ENCODE assay signal across 1 cellular context in the genomic region with DNA sequence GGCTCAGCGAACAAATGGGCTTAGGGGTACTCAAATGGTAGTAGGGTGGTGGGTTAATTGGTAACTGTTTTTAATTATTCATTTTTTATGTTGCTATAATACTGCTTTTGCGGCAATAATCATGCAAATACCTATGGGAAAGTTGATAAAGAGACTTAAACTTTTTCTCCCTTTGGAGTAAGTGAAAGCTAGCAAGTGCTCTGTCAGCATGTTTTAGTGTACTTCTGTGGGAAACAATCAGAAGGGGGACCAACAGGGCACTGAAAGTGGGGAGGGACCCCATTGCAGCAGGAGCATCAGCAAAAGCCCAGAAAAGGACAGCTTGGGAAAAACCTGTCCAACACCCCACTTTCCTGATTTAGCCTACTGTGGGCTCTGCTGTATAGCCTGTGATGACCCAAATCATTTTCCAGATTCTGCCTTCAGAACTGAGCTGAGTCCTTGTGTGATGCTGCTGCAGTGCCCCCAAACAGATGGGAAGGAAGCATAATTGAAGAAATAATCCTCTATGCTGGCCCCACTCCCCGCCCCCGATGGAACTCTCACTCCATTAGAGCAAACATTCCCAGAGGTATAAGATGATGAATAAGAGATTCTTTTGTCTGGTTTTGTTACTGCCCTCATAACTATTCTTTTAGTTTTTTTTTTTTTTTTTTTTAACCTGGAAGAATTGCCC.
TF ChIP-seq lines count a peak whose summit lies in the region.

No MANE protein-coding gene starts in this region.

TF ChIP-seq in WTC11, 78 proteins besides CTCF, POLR2A, EP300 and RAD21 (continued from another document):
- TF ChIP-seq, protein P1, sequence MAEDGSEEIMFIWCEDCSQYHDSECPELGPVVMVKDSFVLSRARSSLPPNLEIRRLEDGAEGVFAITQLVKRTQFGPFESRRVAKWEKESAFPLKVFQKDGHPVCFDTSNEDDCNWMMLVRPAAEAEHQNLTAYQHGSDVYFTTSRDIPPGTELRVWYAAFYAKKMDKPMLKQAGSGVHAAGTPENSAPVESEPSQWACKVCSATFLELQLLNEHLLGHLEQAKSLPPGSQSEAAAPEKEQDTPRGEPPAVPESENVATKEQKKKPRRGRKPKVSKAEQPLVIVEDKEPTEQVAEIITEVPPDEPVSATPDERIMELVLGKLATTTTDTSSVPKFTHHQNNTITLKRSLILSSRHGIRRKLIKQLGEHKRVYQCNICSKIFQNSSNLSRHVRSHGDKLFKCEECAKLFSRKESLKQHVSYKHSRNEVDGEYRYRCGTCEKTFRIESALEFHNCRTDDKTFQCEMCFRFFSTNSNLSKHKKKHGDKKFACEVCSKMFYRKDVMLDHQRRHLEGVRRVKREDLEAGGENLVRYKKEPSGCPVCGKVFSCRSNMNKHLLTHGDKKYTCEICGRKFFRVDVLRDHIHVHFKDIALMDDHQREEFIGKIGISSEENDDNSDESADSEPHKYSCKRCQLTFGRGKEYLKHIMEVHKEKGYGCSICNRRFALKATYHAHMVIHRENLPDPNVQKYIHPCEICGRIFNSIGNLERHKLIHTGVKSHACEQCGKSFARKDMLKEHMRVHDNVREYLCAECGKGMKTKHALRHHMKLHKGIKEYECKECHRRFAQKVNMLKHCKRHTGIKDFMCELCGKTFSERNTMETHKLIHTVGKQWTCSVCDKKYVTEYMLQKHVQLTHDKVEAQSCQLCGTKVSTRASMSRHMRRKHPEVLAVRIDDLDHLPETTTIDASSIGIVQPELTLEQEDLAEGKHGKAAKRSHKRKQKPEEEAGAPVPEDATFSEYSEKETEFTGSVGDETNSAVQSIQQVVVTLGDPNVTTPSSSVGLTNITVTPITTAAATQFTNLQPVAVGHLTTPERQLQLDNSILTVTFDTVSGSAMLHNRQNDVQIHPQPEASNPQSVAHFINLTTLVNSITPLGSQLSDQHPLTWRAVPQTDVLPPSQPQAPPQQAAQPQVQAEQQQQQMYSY (CRISPR knock-in tag; IDR thresholded peaks at IDR 0.05) = no peak
